Comparison of ENCODE assay signal across 1 cellular context in the genomic region with DNA sequence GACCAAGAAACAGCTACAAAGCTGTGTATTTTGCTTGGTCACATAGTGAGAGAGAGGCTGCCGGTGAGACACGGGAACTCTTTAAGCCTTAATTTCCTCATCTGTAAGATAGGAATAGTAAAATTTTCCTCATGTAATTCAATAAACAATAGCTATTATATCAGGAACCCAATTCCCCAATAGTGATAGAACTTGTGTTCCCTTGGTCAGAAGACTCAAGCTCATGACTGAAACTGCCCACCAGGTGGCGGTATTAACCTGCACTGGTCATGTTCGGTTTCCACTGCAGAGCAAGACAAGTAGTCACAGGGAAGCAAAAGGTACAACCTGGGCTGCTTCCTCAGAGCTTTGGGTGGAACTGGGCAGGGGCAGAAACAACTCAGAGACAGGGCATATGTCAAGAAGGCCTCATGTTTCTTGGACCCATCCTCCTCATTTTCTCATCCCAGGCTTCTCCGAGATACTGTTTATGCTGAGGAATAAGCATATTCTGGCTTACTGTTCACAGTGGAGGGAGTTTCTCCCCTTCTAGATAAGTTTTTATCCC.
TF ChIP-seq lines count a peak whose summit lies in the region.

No MANE protein-coding gene starts in this region.

TF ChIP-seq in HepG2, 621 proteins besides CTCF, POLR2A, EP300 and RAD21 (continues in another document):
- TF ChIP-seq ZNF205 (CRISPR knock-in tag; IDR thresholded peaks at IDR 0.05): 0 out of 2 replicates have a peak, but pooled peaks have one; percentile 57
- no peak for TF ChIP-seq SKI (IDR thresholded peaks at IDR 0.05; ENCODE audit: partially characterized antibody)
- TF ChIP-seq, protein P1, sequence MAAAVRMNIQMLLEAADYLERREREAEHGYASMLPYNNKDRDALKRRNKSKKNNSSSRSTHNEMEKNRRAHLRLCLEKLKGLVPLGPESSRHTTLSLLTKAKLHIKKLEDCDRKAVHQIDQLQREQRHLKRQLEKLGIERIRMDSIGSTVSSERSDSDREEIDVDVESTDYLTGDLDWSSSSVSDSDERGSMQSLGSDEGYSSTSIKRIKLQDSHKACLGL (CRISPR knock-in tag; IDR thresholded peaks at IDR 0.05): no peak
- TF ChIP-seq, protein P2, sequence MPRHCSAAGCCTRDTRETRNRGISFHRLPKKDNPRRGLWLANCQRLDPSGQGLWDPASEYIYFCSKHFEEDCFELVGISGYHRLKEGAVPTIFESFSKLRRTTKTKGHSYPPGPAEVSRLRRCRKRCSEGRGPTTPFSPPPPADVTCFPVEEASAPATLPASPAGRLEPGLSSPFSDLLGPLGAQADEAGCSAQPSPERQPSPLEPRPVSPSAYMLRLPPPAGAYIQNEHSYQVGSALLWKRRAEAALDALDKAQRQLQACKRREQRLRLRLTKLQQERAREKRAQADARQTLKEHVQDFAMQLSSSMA (CRISPR knock-in tag; IDR thresholded peaks at IDR 0.05): no peak; the same call in 1 of the 2 replicates
- no peak for TF ChIP-seq NPAS2 (CRISPR knock-in tag; IDR thresholded peaks at IDR 0.05; ENCODE audit: borderline replicate concordance)
- TF ChIP-seq AGO1 (IDR thresholded peaks at IDR 0.05; ENCODE audit: low read depth, low read length, poor library complexity, severe bottlenecking): no peak
- no peak for TF ChIP-seq ZNF501 (CRISPR knock-in tag; IDR thresholded peaks at IDR 0.05)
- TF ChIP-seq RARA (CRISPR knock-in tag; IDR thresholded peaks at IDR 0.05): no peak
- TF ChIP-seq, protein P3, sequence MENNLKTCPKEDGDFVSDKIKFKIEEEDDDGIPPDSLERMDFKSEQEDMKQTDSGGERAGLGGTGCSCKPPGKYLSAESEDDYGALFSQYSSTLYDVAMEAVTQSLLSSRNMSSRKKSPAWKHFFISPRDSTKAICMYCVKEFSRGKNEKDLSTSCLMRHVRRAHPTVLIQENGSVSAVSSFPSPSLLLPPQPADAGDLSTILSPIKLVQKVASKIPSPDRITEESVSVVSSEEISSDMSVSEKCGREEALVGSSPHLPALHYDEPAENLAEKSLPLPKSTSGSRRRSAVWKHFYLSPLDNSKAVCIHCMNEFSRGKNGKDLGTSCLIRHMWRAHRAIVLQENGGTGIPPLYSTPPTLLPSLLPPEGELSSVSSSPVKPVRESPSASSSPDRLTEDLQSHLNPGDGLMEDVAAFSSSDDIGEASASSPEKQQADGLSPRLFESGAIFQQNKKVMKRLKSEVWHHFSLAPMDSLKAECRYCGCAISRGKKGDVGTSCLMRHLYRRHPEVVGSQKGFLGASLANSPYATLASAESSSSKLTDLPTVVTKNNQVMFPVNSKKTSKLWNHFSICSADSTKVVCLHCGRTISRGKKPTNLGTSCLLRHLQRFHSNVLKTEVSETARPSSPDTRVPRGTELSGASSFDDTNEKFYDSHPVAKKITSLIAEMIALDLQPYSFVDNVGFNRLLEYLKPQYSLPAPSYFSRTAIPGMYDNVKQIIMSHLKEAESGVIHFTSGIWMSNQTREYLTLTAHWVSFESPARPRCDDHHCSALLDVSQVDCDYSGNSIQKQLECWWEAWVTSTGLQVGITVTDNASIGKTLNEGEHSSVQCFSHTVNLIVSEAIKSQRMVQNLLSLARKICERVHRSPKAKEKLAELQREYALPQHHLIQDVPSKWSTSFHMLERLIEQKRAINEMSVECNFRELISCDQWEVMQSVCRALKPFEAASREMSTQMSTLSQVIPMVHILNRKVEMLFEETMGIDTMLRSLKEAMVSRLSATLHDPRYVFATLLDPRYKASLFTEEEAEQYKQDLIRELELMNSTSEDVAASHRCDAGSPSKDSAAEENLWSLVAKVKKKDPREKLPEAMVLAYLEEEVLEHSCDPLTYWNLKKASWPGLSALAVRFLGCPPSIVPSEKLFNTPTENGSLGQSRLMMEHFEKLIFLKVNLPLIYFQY (CRISPR knock-in tag; IDR thresholded peaks at IDR 0.05; ENCODE audit: borderline replicate concordance): 0 out of 2 replicates have a peak, but pooled peaks have one; percentile 37
- TF ChIP-seq, protein P4, sequence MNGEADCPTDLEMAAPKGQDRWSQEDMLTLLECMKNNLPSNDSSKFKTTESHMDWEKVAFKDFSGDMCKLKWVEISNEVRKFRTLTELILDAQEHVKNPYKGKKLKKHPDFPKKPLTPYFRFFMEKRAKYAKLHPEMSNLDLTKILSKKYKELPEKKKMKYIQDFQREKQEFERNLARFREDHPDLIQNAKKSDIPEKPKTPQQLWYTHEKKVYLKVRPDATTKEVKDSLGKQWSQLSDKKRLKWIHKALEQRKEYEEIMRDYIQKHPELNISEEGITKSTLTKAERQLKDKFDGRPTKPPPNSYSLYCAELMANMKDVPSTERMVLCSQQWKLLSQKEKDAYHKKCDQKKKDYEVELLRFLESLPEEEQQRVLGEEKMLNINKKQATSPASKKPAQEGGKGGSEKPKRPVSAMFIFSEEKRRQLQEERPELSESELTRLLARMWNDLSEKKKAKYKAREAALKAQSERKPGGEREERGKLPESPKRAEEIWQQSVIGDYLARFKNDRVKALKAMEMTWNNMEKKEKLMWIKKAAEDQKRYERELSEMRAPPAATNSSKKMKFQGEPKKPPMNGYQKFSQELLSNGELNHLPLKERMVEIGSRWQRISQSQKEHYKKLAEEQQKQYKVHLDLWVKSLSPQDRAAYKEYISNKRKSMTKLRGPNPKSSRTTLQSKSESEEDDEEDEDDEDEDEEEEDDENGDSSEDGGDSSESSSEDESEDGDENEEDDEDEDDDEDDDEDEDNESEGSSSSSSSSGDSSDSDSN (CRISPR knock-in tag; IDR thresholded peaks at IDR 0.05): no peak
- peak; percentile 91; the same call in 1 of the 2 replicates for TF ChIP-seq CBX5 (CRISPR knock-in tag; IDR thresholded peaks at IDR 0.05; ENCODE audit: borderline replicate concordance)
- TF ChIP-seq, protein P5, sequence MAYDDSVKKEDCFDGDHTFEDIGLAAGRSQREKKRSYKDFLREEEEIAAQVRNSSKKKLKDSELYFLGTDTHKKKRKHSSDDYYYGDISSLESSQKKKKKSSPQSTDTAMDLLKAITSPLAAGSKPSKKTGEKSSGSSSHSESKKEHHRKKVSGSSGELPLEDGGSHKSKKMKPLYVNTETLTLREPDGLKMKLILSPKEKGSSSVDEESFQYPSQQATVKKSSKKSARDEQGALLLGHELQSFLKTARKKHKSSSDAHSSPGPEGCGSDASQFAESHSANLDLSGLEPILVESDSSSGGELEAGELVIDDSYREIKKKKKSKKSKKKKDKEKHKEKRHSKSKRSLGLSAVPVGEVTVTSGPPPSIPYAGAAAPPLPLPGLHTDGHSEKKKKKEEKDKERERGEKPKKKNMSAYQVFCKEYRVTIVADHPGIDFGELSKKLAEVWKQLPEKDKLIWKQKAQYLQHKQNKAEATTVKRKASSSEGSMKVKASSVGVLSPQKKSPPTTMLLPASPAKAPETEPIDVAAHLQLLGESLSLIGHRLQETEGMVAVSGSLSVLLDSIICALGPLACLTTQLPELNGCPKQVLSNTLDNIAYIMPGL (CRISPR knock-in tag; IDR thresholded peaks at IDR 0.05; ENCODE audit: borderline replicate concordance in 1 of 2, low read depth in 1 of 2): peak; percentile 62 to 93; a peak in 3 of 4 replicates
- no peak for TF ChIP-seq PAX8 (CRISPR knock-in tag; IDR thresholded peaks at IDR 0.05; ENCODE audit: borderline replicate concordance)
- TF ChIP-seq, protein P6, sequence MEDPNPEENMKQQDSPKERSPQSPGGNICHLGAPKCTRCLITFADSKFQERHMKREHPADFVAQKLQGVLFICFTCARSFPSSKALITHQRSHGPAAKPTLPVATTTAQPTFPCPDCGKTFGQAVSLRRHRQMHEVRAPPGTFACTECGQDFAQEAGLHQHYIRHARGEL (CRISPR knock-in tag; IDR thresholded peaks at IDR 0.05): no peak
- peak; percentile 61 for TF ChIP-seq CHCHD3 (CRISPR knock-in tag; IDR thresholded peaks at IDR 0.05)
- TF ChIP-seq, protein P7, sequence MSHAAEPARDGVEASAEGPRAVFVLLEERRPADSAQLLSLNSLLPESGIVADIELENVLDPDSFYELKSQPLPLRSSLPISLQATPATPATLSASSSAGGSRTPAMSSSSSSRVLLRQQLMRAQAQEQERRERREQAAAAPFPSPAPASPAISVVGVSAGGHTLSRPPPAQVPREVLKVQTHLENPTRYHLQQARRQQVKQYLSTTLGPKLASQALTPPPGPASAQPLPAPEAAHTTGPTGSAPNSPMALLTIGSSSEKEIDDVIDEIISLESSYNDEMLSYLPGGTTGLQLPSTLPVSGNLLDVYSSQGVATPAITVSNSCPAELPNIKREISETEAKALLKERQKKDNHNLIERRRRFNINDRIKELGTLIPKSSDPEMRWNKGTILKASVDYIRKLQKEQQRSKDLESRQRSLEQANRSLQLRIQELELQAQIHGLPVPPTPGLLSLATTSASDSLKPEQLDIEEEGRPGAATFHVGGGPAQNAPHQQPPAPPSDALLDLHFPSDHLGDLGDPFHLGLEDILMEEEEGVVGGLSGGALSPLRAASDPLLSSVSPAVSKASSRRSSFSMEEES (CRISPR knock-in tag; IDR thresholded peaks at IDR 0.05): no peak
- peak; percentile 13; the same call in 1 of the 2 replicates for TF ChIP-seq ETV5 (CRISPR knock-in tag; IDR thresholded peaks at IDR 0.05; ENCODE audit: borderline replicate concordance)
- TF ChIP-seq, protein P8, sequence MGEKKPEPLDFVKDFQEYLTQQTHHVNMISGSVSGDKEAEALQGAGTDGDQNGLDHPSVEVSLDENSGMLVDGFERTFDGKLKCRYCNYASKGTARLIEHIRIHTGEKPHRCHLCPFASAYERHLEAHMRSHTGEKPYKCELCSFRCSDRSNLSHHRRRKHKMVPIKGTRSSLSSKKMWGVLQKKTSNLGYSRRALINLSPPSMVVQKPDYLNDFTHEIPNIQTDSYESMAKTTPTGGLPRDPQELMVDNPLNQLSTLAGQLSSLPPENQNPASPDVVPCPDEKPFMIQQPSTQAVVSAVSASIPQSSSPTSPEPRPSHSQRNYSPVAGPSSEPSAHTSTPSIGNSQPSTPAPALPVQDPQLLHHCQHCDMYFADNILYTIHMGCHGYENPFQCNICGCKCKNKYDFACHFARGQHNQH (CRISPR knock-in tag; IDR thresholded peaks at IDR 0.05): peak; percentile 66; the same call in 1 of the 2 replicates
- TF ChIP-seq ZNF703 (CRISPR knock-in tag; IDR thresholded peaks at IDR 0.05; ENCODE audit: borderline replicate concordance): no peak
- TF ChIP-seq ZNF33A (CRISPR knock-in tag; IDR thresholded peaks at IDR 0.05; ENCODE audit: borderline replicate concordance): no peak
- no peak for TF ChIP-seq FOXC1 (CRISPR knock-in tag; IDR thresholded peaks at IDR 0.05; ENCODE audit: borderline replicate concordance)
- TF ChIP-seq, protein P9, sequence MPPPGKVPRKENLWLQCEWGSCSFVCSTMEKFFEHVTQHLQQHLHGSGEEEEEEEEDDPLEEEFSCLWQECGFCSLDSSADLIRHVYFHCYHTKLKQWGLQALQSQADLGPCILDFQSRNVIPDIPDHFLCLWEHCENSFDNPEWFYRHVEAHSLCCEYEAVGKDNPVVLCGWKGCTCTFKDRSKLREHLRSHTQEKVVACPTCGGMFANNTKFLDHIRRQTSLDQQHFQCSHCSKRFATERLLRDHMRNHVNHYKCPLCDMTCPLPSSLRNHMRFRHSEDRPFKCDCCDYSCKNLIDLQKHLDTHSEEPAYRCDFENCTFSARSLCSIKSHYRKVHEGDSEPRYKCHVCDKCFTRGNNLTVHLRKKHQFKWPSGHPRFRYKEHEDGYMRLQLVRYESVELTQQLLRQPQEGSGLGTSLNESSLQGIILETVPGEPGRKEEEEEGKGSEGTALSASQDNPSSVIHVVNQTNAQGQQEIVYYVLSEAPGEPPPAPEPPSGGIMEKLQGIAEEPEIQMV (CRISPR knock-in tag; IDR thresholded peaks at IDR 0.05; ENCODE audit: low read depth): no peak
- no peak for TF ChIP-seq ZBTB7B (CRISPR knock-in tag; IDR thresholded peaks at IDR 0.05)
- TF ChIP-seq TEAD3 (CRISPR knock-in tag; optimal IDR thresholded peaks at IDR 0.05; ENCODE audit: borderline replicate concordance): peak; percentile 55
- TF ChIP-seq, protein P10, sequence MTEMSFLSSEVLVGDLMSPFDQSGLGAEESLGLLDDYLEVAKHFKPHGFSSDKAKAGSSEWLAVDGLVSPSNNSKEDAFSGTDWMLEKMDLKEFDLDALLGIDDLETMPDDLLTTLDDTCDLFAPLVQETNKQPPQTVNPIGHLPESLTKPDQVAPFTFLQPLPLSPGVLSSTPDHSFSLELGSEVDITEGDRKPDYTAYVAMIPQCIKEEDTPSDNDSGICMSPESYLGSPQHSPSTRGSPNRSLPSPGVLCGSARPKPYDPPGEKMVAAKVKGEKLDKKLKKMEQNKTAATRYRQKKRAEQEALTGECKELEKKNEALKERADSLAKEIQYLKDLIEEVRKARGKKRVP (CRISPR knock-in tag; IDR thresholded peaks at IDR 0.05): no peak
- peak; percentile 76; the same call in 1 of the 2 replicates for TF ChIP-seq ZNF713 (CRISPR knock-in tag; IDR thresholded peaks at IDR 0.05)
- TF ChIP-seq, protein P11, sequence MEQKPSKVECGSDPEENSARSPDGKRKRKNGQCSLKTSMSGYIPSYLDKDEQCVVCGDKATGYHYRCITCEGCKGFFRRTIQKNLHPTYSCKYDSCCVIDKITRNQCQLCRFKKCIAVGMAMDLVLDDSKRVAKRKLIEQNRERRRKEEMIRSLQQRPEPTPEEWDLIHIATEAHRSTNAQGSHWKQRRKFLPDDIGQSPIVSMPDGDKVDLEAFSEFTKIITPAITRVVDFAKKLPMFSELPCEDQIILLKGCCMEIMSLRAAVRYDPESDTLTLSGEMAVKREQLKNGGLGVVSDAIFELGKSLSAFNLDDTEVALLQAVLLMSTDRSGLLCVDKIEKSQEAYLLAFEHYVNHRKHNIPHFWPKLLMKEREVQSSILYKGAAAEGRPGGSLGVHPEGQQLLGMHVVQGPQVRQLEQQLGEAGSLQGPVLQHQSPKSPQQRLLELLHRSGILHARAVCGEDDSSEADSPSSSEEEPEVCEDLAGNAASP (CRISPR knock-in tag; IDR thresholded peaks at IDR 0.05; ENCODE audit: borderline replicate concordance): no peak
- 0 out of 2 replicates have a peak, but pooled peaks have one; percentile 31 for TF ChIP-seq KMT2A (CRISPR knock-in tag; IDR thresholded peaks at IDR 0.05)
- TF ChIP-seq FIP1L1 (IDR thresholded peaks at IDR 0.05; ENCODE audit: borderline replicate concordance, insufficient read depth, low read depth, low read length): no peak
- TF ChIP-seq ZNF816 (CRISPR knock-in tag; IDR thresholded peaks at IDR 0.05; ENCODE audit: borderline replicate concordance): no peak
- TF ChIP-seq ZFP37 (CRISPR knock-in tag; IDR thresholded peaks at IDR 0.05; ENCODE audit: borderline replicate concordance): peak; percentile 8; the same call in 1 of the 2 replicates
- TF ChIP-seq KAT7 (CRISPR knock-in tag; IDR thresholded peaks at IDR 0.05; ENCODE audit: borderline replicate concordance): 0 out of 2 replicates have a peak, but pooled peaks have one; percentile 17
- TF ChIP-seq ETV6 (CRISPR knock-in tag; conservative IDR thresholded peaks at IDR 0.05): 0 out of 2 replicates have a peak, but pooled peaks have one; percentile 54
- peak; percentile 88 for TF ChIP-seq IRF2 (CRISPR knock-in tag; IDR thresholded peaks at IDR 0.05)
- no peak for TF ChIP-seq KLF15 (CRISPR knock-in tag; IDR thresholded peaks at IDR 0.05; ENCODE audit: borderline replicate concordance)
- no peak for TF ChIP-seq MAFF (IDR thresholded peaks at IDR 0.05; ENCODE audit: low read depth, low read length)
- TF ChIP-seq FLYWCH1 (CRISPR knock-in tag; IDR thresholded peaks at IDR 0.05): no peak
- peak; percentile 77; the same call in 1 of the 2 replicates for TF ChIP-seq SSRP1 (CRISPR knock-in tag; IDR thresholded peaks at IDR 0.05)
- TF ChIP-seq, protein P12, sequence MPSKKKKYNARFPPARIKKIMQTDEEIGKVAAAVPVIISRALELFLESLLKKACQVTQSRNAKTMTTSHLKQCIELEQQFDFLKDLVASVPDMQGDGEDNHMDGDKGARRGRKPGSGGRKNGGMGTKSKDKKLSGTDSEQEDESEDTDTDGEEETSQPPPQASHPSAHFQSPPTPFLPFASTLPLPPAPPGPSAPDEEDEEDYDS (CRISPR knock-in tag; IDR thresholded peaks at IDR 0.05): peak; percentile 69
- no peak for TF ChIP-seq ZSCAN20 (CRISPR knock-in tag; IDR thresholded peaks at IDR 0.05; ENCODE audit: borderline replicate concordance)
